ENCODE assay signal across 19 cellular contexts in the genomic region with DNA sequence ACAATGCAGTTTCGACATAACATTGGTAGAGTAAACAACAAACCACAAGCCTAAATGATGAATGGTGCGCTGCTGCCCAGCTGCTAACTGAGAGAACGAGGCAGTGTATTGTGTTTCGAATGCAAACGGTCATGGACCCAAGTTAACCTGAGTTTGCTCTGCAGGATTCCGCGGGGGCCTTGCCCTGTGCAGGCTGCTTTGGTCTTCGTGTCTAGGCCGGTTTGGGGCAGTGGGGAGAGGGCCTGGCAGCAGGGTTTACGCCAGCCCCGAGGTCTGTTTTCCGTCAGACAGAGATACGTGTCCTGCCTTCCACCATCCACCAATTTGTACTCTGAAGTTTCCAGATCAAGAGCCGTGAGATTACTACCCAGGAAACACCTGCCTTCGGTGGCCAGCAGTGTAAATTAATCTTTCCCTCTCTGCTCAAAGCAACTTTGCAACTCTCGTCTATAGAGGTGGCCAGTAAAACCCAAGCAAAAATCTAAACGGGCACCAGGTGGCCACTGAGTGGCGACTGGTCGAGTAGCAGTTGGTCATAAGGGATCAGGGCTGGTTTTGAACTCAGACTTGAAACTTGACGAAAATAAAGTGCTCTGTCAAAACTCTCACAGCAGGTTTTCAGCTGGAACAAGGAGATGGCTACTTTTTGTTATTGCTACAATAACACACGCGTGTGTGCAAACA. TPM values are rescaled to one million over a fixed set of nuclear protein-coding genes. Genes with fewer than 3 reads are reported as not detected.
A peak's percentile ranks its signal among the peaks of the same experiment; 100 is the strongest.
DNase-seq lines count a peak whose midpoint lies in the region; ATAC-seq and TF ChIP-seq lines count a peak whose summit lies in the region.
"Had no signal": no experiment of that assay in that cellular context is flagged by ENCODE, and none has a peak within 500 bp of the region (broad histone marks: within the 10 kb centered on the region; RNA-seq: fewer than 3 reads in every experiment).

No MANE protein-coding gene starts in this region.

- peaks cover 14% of the 10 kb centered on the region for H3K4me1 Mint-ChIP-seq in stimulated activated naive CD8-positive, alpha-beta T cell treated with anti-CD3 and anti-CD28 coated beads, Interleukin-15, amount 100 ng/mL, for 72 hours

- no peak for TF ChIP-seq CTCF in fibroblast of villous mesenchyme (IDR thresholded peaks at IDR 0.05; ENCODE audit: insufficient read depth, low read depth, low read length)

- H3K27me3 Mint-ChIP-seq in stimulated activated naive CD8-positive, alpha-beta T cell treated with anti-CD3 and anti-CD28 coated beads, Interleukin-15, amount 100 ng/mL, for 72 hours = no peaks in the 10 kb centered on the region
- H3K27me3 Mint-ChIP-seq: T-cell had no signal

- no peak overlapping the region for H3K4me3 ChIP-seq in fibroblast of villous mesenchyme (ENCODE audit: low read depth, low read length)
- H3K4me3 ChIP-seq: A549, breast epithelium, left lung, testis had no signal

- H3K27ac Mint-ChIP-seq in stimulated activated naive CD8-positive, alpha-beta T cell treated with anti-CD3 and anti-CD28 coated beads, Interleukin-15, amount 100 ng/mL, for 72 hours = peak overlapping the region; percentile 67 to 72
- H3K27ac Mint-ChIP-seq: activated naive CD4-positive, alpha-beta T cell treated with anti-CD3 and anti-CD28 coated beads for 36 hours; T-cell had no signal

- H3K4me3 Mint-ChIP-seq in stimulated activated naive CD8-positive, alpha-beta T cell treated with anti-CD3 and anti-CD28 coated beads, Interleukin-15, amount 100 ng/mL, for 72 hours = no peak overlapping the region
- H3K4me3 Mint-ChIP-seq: activated naive CD4-positive, alpha-beta T cell treated with anti-CD3 and anti-CD28 coated beads for 36 hours; T-cell had no signal

- no peaks in the 10 kb centered on the region for H3K9me3 Mint-ChIP-seq in stimulated activated naive CD8-positive, alpha-beta T cell treated with anti-CD3 and anti-CD28 coated beads, Interleukin-15, amount 100 ng/mL, for 72 hours
- H3K9me3 Mint-ChIP-seq: activated naive CD4-positive, alpha-beta T cell treated with anti-CD3 and anti-CD28 coated beads for 36 hours; IgD-negative memory B cell; T-cell had no signal

- ATAC-seq in stimulated activated naive CD8-positive, alpha-beta T cell treated with anti-CD3 and anti-CD28 coated beads, Interleukin-15, amount 100 ng/mL, for 72 hours = no peak
- no peak for ATAC-seq in stimulated activated naive CD8-positive, alpha-beta T cell treated with anti-CD3 and anti-CD28 coated beads, Interleukin-15, Interleukin-2, amounts not matched to agents 100 U/mL and 50 U/mL, for 24 hours
- ATAC-seq in GM18502 (IDR thresholded peaks at IDR 0.05; ENCODE audit: poor library complexity, unreplicated experiment) = no peak
- ATAC-seq: left lung, T-cell had no signal

- no peak for DNase-seq in stimulated activated naive CD8-positive, alpha-beta T cell treated with anti-CD3 and anti-CD28 coated beads, Interleukin-15, amount 100 ng/mL, for 72 hours
- DNase-seq in stimulated activated naive CD8-positive, alpha-beta T cell treated with anti-CD3 and anti-CD28 coated beads, Interleukin-15, Interleukin-2, amounts not matched to agents 100 U/mL and 50 U/mL, for 24 hours = no peak
- DNase-seq in NCI-H510A treated with DMSO at 0.1 percent for 48 hours (lab: John Stamatoyannopoulos, UW) (peak; percentile 59), fibroblast of villous mesenchyme (ENCODE audit: low read depth) (peak; percentile 37), CD1c-positive myeloid dendritic cell (ENCODE audit: extremely low spot score) (no peak), globus pallidus (ENCODE audit: low spot score) (no peak), ACHN (no peak)
- DNase-seq: activated CD4-positive, CD25-positive, alpha-beta regulatory T cell treated with anti-CD3 and anti-CD28 coated beads, Interleukin-2, amount 50 U/mL, for 72 hours; activated CD8-positive, alpha-beta memory T cell treated with anti-CD3 and anti-CD28 coated beads, Interleukin-2, amount 50 U/mL, for 48 hours; activated naive CD4-positive, alpha-beta T cell treated with anti-CD3 and anti-CD28 coated beads for 36 hours; left lung; NCI-H774; RPMI8226; T-cell; testis had no signal

- in situ Hi-C loops in ACHN (cut with HindIII; ENCODE audit: low pct_ligation_motif_present, low pct_unique_long_range_greater_than_20kb, low sequenced_read_pairs) = no loop called here

RNA-seq across cellular contexts. Expression of a gene that starts 6.3 kb away (rescaled TPM):
- 4.2 and 5.2 TPM in 2 replicates for total RNA-seq in fibroblast of villous mesenchyme

Comparison
In these comparisons a context has a peak if more than half of its experiments do, and no peak if none do; other contexts are left out.
1. DNase-seq: peak in NCI-H510A treated with DMSO at 0.1 percent for 48 hours (single experiment) and fibroblast of villous mesenchyme (single experiment); none in stimulated activated naive CD8-positive, alpha-beta T cell treated with anti-CD3 and anti-CD28 coated beads, Interleukin-15, amount 100 ng/mL, for 72 hours (0 of 2), stimulated activated naive CD8-positive, alpha-beta T cell treated with anti-CD3 and anti-CD28 coated beads, Interleukin-15, Interleukin-2, amounts not matched to agents 100 U/mL and 50 U/mL, for 24 hours (single experiment), CD1c-positive myeloid dendritic cell (single experiment), globus pallidus (single experiment) and ACHN (single experiment).